ENCODE assay signal across 9 cellular contexts in the genomic region with DNA sequence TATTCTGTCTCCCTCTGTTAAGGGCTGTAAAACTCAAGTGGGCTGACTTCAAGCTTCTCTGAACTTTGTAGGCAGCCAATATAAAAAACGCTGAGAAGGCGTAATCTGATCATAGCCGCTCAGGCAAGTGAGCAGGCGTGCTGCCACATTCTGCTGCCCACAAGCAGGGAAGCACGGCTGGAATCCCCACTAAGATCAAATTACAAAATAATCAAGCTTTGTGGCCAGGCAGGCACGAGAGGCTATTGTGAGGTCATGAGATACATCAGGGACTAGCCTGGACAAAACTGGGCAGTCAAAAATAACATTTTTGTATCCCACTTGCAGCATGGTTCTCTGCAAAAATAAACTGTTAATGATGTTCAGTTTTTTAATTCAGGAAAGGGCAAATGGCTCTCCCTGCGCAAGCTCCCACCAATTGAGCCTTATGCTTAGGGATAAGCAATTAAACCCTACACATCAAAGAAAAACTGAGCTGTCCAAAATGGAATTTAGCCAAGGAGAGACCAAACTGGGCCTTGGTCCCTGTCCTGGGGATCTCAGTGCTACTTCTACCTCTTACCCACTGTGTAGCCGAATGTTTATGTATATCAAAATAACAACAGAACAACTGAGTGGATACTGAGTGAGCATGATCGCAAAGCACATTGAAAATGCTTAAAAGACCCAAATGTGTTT.
DNase-seq lines count a peak whose midpoint lies in the region; ATAC-seq and TF ChIP-seq lines count a peak whose summit lies in the region.
"Had no signal": no experiment of that assay in that cellular context is flagged by ENCODE, and none has a peak within 500 bp of the region (broad histone marks: within the 10 kb centered on the region; RNA-seq: fewer than 3 reads in every experiment).

No MANE protein-coding gene starts in this region.

- DNase-seq in HS-27A (ENCODE audit: low read depth), result peak; percentile 68
- peak; percentile 48 for DNase-seq in RWPE1 (ENCODE audit: low spot score)
- DNase-seq in foreskin keratinocyte, result peak; percentile 10 to 30
- DNase-seq in renal cortical epithelial cell (ENCODE audit: low read depth), result peak; percentile 91
- DNase-seq in T-helper 2 cell treated with Interferon-gamma antibody and Interleukin-4, amounts not matched to agents 5 μg/mL and 100 μg/mL, for 36 hours (ENCODE audit: low spot score), result no peak
- no peak for DNase-seq in vagina (ENCODE audit: extremely low spot score in 2 of 2)

- H3K27me3 Mint-ChIP-seq in T-helper 2 cell treated with Interferon-gamma antibody and Interleukin-4, amounts not matched to agents 5 μg/mL and 100 μg/mL, for 36 hours (ENCODE audit: low read depth), result no peaks in the 10 kb centered on the region
- H3K27me3 Mint-ChIP-seq: memory B cell had no signal

- CTCF ChIA-PET in RWPE1 (lab: Yijun Ruan, JAX), result interaction anchor here (0.6 to 0.8 kb wide), 3 partner anchors 12 to 1539 kb away, joined by 3 read pairs; no protein-coding TSS in a partner anchor

- H3K36me3 Mint-ChIP-seq in T-helper 2 cell treated with Interferon-gamma antibody and Interleukin-4, amounts not matched to agents 5 μg/mL and 100 μg/mL, for 36 hours (ENCODE audit: low read depth), result no peaks in the 10 kb centered on the region

- H3K4me3 ChIP-seq in gastroesophageal sphincter (no peak overlapping the region), vagina (no peak overlapping the region)

- H3K4me1 ChIP-seq in foreskin keratinocyte (no peaks in the 10 kb centered on the region), gastroesophageal sphincter (peaks cover 0 to 14% (median 0%) of the 10 kb centered on the region in 3 donors), vagina (peaks cover 10% of the 10 kb centered on the region)

- H3K27ac ChIP-seq in RWPE1, result no peak overlapping the region
- no peak overlapping the region for H3K27ac ChIP-seq in foreskin keratinocyte
- H3K27ac ChIP-seq in gastroesophageal sphincter, result no peak overlapping the region
- H3K27ac ChIP-seq in vagina, result no peak overlapping the region

- TF ChIP-seq POLR2A in gastroesophageal sphincter (IDR thresholded peaks at IDR 0.05) (no peak), vagina (IDR thresholded peaks at IDR 0.05) (no peak)

- no peak overlapping the region for H3K27ac Mint-ChIP-seq in T-helper 2 cell treated with Interferon-gamma antibody and Interleukin-4, amounts not matched to agents 5 μg/mL and 100 μg/mL, for 36 hours
- H3K27ac Mint-ChIP-seq: memory B cell had no signal

- POLR2A ChIA-PET in RWPE1 (lab: Yijun Ruan, JAX; ENCODE audit: low non-redundant PET), result no interaction called here

- H3K9me3 Mint-ChIP-seq in T-helper 2 cell treated with Interferon-gamma antibody and Interleukin-4, amounts not matched to agents 5 μg/mL and 100 μg/mL, for 36 hours, result no peaks in the 10 kb centered on the region
- H3K9me3 Mint-ChIP-seq: memory B cell had no signal

- intact Hi-C loops in vagina (cut with DNase I), result no loop called here

- H3K27me3 ChIP-seq in foreskin keratinocyte (no peaks in the 10 kb centered on the region), gastroesophageal sphincter (no peaks in the 10 kb centered on the region), vagina (no peaks in the 10 kb centered on the region)

- ATAC-seq in foreskin keratinocyte (peak; percentile 43), gastroesophageal sphincter (no peak)
- ATAC-seq: Panc1 had no signal

- TF ChIP-seq EP300 in gastroesophageal sphincter (IDR thresholded peaks at IDR 0.05), result no peak

- H3K36me3 ChIP-seq in gastroesophageal sphincter, result no peaks in the 10 kb centered on the region
- no peaks in the 10 kb centered on the region for H3K36me3 ChIP-seq in vagina

- H3K9me3 ChIP-seq in gastroesophageal sphincter, result no peaks in the 10 kb centered on the region
- H3K9me3 ChIP-seq in vagina, result no peaks in the 10 kb centered on the region

- 51 to 64% methylated on average over 5 to 8 of the region's 9 CpGs for WGBS in gastroesophageal sphincter (ENCODE audit: low coverage in 1 of 2), 2 donors

- TF ChIP-seq CTCF in RWPE1 (conservative IDR thresholded peaks at IDR 0.05; ENCODE audit: low read depth) (no peak), foreskin keratinocyte (conservative IDR thresholded peaks at IDR 0.05) (no peak), gastroesophageal sphincter (IDR thresholded peaks at IDR 0.05) (no peak), vagina (IDR thresholded peaks at IDR 0.05) (no peak)

- H3K4me3 Mint-ChIP-seq in T-helper 2 cell treated with Interferon-gamma antibody and Interleukin-4, amounts not matched to agents 5 μg/mL and 100 μg/mL, for 36 hours, result no peak overlapping the region
- H3K4me3 Mint-ChIP-seq: memory B cell had no signal

- no peaks in the 10 kb centered on the region for H3K4me1 Mint-ChIP-seq in T-helper 2 cell treated with Interferon-gamma antibody and Interleukin-4, amounts not matched to agents 5 μg/mL and 100 μg/mL, for 36 hours (ENCODE audit: low read depth)

Comparison
In these comparisons a context has a peak if more than half of its experiments do, and no peak if none do; other contexts are left out.
1. DNase-seq: peak in HS-27A (single experiment), RWPE1 (single experiment), foreskin keratinocyte (2 of 2) and renal cortical epithelial cell (single experiment); none in T-helper 2 cell treated with Interferon-gamma antibody and Interleukin-4, amounts not matched to agents 5 μg/mL and 100 μg/mL, for 36 hours (single experiment) and vagina (0 of 2).